ENCODE assay signal across 1 cellular context in the genomic region with DNA sequence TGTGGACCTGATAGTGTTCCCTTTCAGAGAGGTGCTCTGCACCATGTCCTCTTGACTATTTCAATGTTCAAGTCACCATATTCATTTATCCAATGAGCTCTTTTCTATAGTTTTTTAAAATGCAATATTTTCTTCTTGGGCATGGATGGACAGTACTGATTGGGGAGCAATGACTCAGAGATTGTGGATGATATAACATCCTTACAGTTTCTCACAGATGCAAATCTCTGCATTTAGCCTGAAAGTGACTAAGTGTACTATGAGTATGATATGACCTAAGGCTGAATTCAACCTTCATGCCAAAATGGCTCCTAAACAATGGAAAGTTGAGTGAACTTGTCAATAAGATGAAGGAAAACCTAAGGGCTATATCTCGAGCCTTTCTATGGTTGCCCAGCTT.
TF ChIP-seq lines count a peak whose summit lies in the region.

No MANE protein-coding gene starts in this region.

TF ChIP-seq in K562, 482 proteins besides CTCF, POLR2A, EP300 and RAD21 (continued from another document):
- TF ChIP-seq, protein P1, sequence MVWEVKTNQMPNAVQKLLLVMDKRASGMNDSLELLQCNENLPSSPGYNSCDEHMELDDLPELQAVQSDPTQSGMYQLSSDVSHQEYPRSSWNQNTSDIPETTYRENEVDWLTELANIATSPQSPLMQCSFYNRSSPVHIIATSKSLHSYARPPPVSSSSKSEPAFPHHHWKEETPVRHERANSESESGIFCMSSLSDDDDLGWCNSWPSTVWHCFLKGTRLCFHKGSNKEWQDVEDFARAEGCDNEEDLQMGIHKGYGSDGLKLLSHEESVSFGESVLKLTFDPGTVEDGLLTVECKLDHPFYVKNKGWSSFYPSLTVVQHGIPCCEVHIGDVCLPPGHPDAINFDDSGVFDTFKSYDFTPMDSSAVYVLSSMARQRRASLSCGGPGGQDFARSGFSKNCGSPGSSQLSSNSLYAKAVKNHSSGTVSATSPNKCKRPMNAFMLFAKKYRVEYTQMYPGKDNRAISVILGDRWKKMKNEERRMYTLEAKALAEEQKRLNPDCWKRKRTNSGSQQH (CRISPR knock-in tag; IDR thresholded peaks at IDR 0.05), result no peak
- TF ChIP-seq, protein P2, sequence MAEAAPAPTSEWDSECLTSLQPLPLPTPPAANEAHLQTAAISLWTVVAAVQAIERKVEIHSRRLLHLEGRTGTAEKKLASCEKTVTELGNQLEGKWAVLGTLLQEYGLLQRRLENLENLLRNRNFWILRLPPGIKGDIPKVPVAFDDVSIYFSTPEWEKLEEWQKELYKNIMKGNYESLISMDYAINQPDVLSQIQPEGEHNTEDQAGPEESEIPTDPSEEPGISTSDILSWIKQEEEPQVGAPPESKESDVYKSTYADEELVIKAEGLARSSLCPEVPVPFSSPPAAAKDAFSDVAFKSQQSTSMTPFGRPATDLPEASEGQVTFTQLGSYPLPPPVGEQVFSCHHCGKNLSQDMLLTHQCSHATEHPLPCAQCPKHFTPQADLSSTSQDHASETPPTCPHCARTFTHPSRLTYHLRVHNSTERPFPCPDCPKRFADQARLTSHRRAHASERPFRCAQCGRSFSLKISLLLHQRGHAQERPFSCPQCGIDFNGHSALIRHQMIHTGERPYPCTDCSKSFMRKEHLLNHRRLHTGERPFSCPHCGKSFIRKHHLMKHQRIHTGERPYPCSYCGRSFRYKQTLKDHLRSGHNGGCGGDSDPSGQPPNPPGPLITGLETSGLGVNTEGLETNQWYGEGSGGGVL (CRISPR knock-in tag; IDR thresholded peaks at IDR 0.05), result no peak
- TF ChIP-seq FOSL1 (tag; conservative IDR thresholded peaks at IDR 0.05), result peak; percentile 89
- TF ChIP-seq, protein P3, sequence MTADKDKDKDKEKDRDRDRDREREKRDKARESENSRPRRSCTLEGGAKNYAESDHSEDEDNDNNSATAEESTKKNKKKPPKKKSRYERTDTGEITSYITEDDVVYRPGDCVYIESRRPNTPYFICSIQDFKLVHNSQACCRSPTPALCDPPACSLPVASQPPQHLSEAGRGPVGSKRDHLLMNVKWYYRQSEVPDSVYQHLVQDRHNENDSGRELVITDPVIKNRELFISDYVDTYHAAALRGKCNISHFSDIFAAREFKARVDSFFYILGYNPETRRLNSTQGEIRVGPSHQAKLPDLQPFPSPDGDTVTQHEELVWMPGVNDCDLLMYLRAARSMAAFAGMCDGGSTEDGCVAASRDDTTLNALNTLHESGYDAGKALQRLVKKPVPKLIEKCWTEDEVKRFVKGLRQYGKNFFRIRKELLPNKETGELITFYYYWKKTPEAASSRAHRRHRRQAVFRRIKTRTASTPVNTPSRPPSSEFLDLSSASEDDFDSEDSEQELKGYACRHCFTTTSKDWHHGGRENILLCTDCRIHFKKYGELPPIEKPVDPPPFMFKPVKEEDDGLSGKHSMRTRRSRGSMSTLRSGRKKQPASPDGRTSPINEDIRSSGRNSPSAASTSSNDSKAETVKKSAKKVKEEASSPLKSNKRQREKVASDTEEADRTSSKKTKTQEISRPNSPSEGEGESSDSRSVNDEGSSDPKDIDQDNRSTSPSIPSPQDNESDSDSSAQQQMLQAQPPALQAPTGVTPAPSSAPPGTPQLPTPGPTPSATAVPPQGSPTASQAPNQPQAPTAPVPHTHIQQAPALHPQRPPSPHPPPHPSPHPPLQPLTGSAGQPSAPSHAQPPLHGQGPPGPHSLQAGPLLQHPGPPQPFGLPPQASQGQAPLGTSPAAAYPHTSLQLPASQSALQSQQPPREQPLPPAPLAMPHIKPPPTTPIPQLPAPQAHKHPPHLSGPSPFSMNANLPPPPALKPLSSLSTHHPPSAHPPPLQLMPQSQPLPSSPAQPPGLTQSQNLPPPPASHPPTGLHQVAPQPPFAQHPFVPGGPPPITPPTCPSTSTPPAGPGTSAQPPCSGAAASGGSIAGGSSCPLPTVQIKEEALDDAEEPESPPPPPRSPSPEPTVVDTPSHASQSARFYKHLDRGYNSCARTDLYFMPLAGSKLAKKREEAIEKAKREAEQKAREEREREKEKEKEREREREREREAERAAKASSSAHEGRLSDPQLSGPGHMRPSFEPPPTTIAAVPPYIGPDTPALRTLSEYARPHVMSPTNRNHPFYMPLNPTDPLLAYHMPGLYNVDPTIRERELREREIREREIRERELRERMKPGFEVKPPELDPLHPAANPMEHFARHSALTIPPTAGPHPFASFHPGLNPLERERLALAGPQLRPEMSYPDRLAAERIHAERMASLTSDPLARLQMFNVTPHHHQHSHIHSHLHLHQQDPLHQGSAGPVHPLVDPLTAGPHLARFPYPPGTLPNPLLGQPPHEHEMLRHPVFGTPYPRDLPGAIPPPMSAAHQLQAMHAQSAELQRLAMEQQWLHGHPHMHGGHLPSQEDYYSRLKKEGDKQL (CRISPR knock-in tag; IDR thresholded peaks at IDR 0.05; ENCODE audit: borderline replicate concordance), result no peak
- TF ChIP-seq NFE2 (IDR thresholded peaks at IDR 0.05; ENCODE audit: low read depth), result peak; percentile 24; the same call in 1 of the 2 replicates
- peak; percentile 37; the same call in 1 of the 2 replicates for TF ChIP-seq SMARCE1 (IDR thresholded peaks at IDR 0.05)
- TF ChIP-seq, protein P4, sequence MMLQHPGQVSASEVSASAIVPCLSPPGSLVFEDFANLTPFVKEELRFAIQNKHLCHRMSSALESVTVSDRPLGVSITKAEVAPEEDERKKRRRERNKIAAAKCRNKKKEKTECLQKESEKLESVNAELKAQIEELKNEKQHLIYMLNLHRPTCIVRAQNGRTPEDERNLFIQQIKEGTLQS (IDR thresholded peaks at IDR 0.05), result peak; percentile 61; the same call in 1 of the 2 replicates
- TF ChIP-seq, protein P4 (CRISPR knock-in tag; conservative IDR thresholded peaks at IDR 0.05), result no peak
- TF ChIP-seq ZNF785 (CRISPR knock-in tag; IDR thresholded peaks at IDR 0.05), result no peak
- no peak for TF ChIP-seq MCM5 (IDR thresholded peaks at IDR 0.05; ENCODE audit: low read depth)
- TF ChIP-seq, protein P5, sequence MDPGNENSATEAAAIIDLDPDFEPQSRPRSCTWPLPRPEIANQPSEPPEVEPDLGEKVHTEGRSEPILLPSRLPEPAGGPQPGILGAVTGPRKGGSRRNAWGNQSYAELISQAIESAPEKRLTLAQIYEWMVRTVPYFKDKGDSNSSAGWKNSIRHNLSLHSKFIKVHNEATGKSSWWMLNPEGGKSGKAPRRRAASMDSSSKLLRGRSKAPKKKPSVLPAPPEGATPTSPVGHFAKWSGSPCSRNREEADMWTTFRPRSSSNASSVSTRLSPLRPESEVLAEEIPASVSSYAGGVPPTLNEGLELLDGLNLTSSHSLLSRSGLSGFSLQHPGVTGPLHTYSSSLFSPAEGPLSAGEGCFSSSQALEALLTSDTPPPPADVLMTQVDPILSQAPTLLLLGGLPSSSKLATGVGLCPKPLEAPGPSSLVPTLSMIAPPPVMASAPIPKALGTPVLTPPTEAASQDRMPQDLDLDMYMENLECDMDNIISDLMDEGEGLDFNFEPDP (CRISPR knock-in tag; IDR thresholded peaks at IDR 0.05), result no peak
- no peak for TF ChIP-seq HIVEP1 (CRISPR knock-in tag; IDR thresholded peaks at IDR 0.05)
- no peak for TF ChIP-seq ESRRB (CRISPR knock-in tag; IDR thresholded peaks at IDR 0.05; ENCODE audit: borderline replicate concordance)
- TF ChIP-seq, protein P6, sequence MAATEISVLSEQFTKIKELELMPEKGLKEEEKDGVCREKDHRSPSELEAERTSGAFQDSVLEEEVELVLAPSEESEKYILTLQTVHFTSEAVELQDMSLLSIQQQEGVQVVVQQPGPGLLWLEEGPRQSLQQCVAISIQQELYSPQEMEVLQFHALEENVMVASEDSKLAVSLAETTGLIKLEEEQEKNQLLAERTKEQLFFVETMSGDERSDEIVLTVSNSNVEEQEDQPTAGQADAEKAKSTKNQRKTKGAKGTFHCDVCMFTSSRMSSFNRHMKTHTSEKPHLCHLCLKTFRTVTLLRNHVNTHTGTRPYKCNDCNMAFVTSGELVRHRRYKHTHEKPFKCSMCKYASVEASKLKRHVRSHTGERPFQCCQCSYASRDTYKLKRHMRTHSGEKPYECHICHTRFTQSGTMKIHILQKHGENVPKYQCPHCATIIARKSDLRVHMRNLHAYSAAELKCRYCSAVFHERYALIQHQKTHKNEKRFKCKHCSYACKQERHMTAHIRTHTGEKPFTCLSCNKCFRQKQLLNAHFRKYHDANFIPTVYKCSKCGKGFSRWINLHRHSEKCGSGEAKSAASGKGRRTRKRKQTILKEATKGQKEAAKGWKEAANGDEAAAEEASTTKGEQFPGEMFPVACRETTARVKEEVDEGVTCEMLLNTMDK (IDR thresholded peaks at IDR 0.05; ENCODE audit: borderline replicate concordance, insufficient read depth, low read depth, low read length, poor library complexity, severe bottlenecking), result no peak
- TF ChIP-seq ETV1 (tag; conservative IDR thresholded peaks at IDR 0.05; ENCODE audit: low read depth), result no peak
- TF ChIP-seq ZBTB17 (CRISPR knock-in tag; IDR thresholded peaks at IDR 0.05), result no peak
- TF ChIP-seq, protein P7, sequence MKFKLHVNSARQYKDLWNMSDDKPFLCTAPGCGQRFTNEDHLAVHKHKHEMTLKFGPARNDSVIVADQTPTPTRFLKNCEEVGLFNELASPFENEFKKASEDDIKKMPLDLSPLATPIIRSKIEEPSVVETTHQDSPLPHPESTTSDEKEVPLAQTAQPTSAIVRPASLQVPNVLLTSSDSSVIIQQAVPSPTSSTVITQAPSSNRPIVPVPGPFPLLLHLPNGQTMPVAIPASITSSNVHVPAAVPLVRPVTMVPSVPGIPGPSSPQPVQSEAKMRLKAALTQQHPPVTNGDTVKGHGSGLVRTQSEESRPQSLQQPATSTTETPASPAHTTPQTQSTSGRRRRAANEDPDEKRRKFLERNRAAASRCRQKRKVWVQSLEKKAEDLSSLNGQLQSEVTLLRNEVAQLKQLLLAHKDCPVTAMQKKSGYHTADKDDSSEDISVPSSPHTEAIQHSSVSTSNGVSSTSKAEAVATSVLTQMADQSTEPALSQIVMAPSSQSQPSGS (CRISPR knock-in tag; IDR thresholded peaks at IDR 0.05), result no peak
- TF ChIP-seq CHCHD3 (CRISPR knock-in tag; IDR thresholded peaks at IDR 0.05), result no peak
- no peak for TF ChIP-seq ELF1 (tag; IDR thresholded peaks at IDR 0.05)
- no peak for TF ChIP-seq TFAM (CRISPR knock-in tag; conservative IDR thresholded peaks at IDR 0.05)
- TF ChIP-seq, protein P8, sequence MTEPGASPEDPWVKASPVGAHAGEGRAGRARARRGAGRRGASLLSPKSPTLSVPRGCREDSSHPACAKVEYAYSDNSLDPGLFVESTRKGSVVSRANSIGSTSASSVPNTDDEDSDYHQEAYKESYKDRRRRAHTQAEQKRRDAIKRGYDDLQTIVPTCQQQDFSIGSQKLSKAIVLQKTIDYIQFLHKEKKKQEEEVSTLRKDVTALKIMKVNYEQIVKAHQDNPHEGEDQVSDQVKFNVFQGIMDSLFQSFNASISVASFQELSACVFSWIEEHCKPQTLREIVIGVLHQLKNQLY (CRISPR knock-in tag; conservative IDR thresholded peaks at IDR 0.05), result no peak
- no peak for TF ChIP-seq ZFPM2 (CRISPR knock-in tag; IDR thresholded peaks at IDR 0.05)
- no peak for TF ChIP-seq GATAD2B (IDR thresholded peaks at IDR 0.05; ENCODE audit: borderline replicate concordance)
TF ChIP-seq in K562: peak in this region for 7.
